In the genomic region with DNA sequence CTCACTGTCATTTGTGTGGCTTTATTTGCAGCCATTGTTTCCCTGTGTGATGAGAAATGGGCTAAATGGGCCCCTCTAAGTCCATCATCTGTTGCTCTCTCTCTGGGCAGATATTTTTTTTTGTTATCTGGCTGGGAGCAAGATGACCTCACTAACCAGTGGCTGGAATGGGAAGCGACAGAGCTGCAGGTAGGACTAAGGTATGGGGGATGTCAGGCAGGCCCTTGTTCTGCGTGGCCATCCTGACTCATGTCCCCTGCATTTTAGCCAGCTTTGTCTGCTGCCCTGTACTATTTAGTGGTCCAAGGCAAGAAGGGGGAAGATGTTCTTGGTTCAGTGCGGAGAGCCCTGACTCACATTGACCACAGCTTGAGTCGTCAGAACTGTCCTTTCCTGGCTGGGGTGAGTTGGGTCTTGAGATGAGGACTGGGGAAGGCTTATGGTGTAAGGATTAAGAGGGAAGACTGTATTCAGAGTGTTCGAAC, we compare ENCODE assay signal across 10 cellular contexts. TPM values are rescaled to one million over a fixed set of nuclear protein-coding genes. Genes with fewer than 3 reads are reported as not detected.
A peak's percentile ranks its signal among the peaks of the same experiment; 100 is the strongest.
DNase-seq lines count a peak whose midpoint lies in the region; ATAC-seq and TF ChIP-seq lines count a peak whose summit lies in the region.
"Had no signal": no experiment of that assay in that cellular context is flagged by ENCODE, and none has a peak within 500 bp of the region (broad histone marks: within the 10 kb centered on the region; RNA-seq: fewer than 3 reads in every experiment).

No MANE protein-coding gene starts in this region.

- peaks cover 44% of the 10 kb centered on the region for H3K36me3 Mint-ChIP-seq in effector memory CD8-positive, alpha-beta T cell (ENCODE audit: insufficient read depth)
- H3K36me3 Mint-ChIP-seq in neural progenitor cell = peaks cover 26% of the 10 kb centered on the region

- peak overlapping the region; percentile 60 to 84 for H3K27ac Mint-ChIP-seq in effector memory CD8-positive, alpha-beta T cell
- no peak overlapping the region for H3K27ac Mint-ChIP-seq in neural progenitor cell

- no peaks in the 10 kb centered on the region for H3K9me3 ChIP-seq in DOHH2 (ENCODE audit: control insufficient read depth, insufficient read depth, low read length)
- H3K9me3 ChIP-seq in OCI-LY3 (ENCODE audit: insufficient read depth, low read length) = no peaks in the 10 kb centered on the region
- H3K9me3 ChIP-seq in neural progenitor cell (ENCODE audit: low read depth) = no peaks in the 10 kb centered on the region

- H3K27me3 ChIP-seq in DOHH2 (ENCODE audit: control insufficient read depth, low read length) (no peaks in the 10 kb centered on the region), OCI-LY3 (ENCODE audit: low read depth, low read length) (no peaks in the 10 kb centered on the region), neural progenitor cell (no peaks in the 10 kb centered on the region)

- H3K9me3 Mint-ChIP-seq in effector memory CD8-positive, alpha-beta T cell = no peaks in the 10 kb centered on the region
- H3K9me3 Mint-ChIP-seq in neural progenitor cell = no peaks in the 10 kb centered on the region

- H3K79me2 ChIP-seq in DOHH2 (ENCODE audit: control insufficient read depth, low read length) = peaks cover 40% of the 10 kb centered on the region
- H3K79me2 ChIP-seq in OCI-LY3 (ENCODE audit: low read length) = peaks cover 26% of the 10 kb centered on the region
- peaks cover 20% of the 10 kb centered on the region for H3K79me2 ChIP-seq in neural progenitor cell (ENCODE audit: low read depth)

- H3K9ac ChIP-seq in OCI-LY3 (ENCODE audit: low read length) (peak overlapping the region; percentile 80), neural progenitor cell (no peak overlapping the region)

- H3K4me2 ChIP-seq in DOHH2 (ENCODE audit: low read length) (peak overlapping the region; percentile 81), OCI-LY3 (ENCODE audit: low read length) (peak overlapping the region; percentile 95), neural progenitor cell (peak overlapping the region; percentile 97)

- H3K4me3 ChIP-seq in DOHH2 (ENCODE audit: low read length) = peak overlapping the region; percentile 87
- peak overlapping the region; percentile 97 for H3K4me3 ChIP-seq in OCI-LY3 (ENCODE audit: low read length)
- H3K4me3 ChIP-seq in neural progenitor cell = peak overlapping the region; percentile 93

- H3K27me3 Mint-ChIP-seq in effector memory CD8-positive, alpha-beta T cell = no peaks in the 10 kb centered on the region
- H3K27me3 Mint-ChIP-seq in neural progenitor cell (ENCODE audit: insufficient read depth, low read depth) = peaks cover 2% of the 10 kb centered on the region

- peaks cover 19 to 23% of the 10 kb centered on the region in 2 donors for H3K4me1 Mint-ChIP-seq in effector memory CD8-positive, alpha-beta T cell (ENCODE audit: low read depth in 2 of 2)
- H3K4me1 Mint-ChIP-seq in neural progenitor cell = peaks cover 13% of the 10 kb centered on the region

- H3K9me2 ChIP-seq in DOHH2 (replicated peaks; ENCODE audit: control insufficient read depth, low read length) = no peaks in the 10 kb centered on the region

- TF ChIP-seq CTCF in DOHH2 (IDR thresholded peaks at IDR 0.05; ENCODE audit: low read depth, low read length, poor library complexity, severe bottlenecking) (no peak), OCI-LY3 (IDR thresholded peaks at IDR 0.05; ENCODE audit: low read depth, low read length) (no peak), neural progenitor cell (IDR thresholded peaks at IDR 0.05) (no peak)

- H3F3A ChIP-seq in DOHH2 (ENCODE audit: control insufficient read depth, insufficient read depth) (0 out of 2 replicates have a peak, but pooled peaks cover 5% of the 10 kb centered on the region), neural progenitor cell (ENCODE audit: low read depth) (peaks cover 42% of the 10 kb centered on the region)

- DNase-seq in effector memory CD8-positive, alpha-beta T cell = no peak
- no peak for DNase-seq in neural progenitor cell (ENCODE audit: low spot score)
- no peak for DNase-seq in CD1c-positive myeloid dendritic cell (ENCODE audit: extremely low spot score)
- DNase-seq in NCI-H748 (lab: John Stamatoyannopoulos, UW; ENCODE audit: unreplicated experiment) = no peak
- DNase-seq in MV-4-11 (lab: John Stamatoyannopoulos, UW) = no peak
- DNase-seq in NCI-H2196 treated with DMSO at 0.1 percent for 48 hours (lab: John Stamatoyannopoulos, UW; ENCODE audit: unreplicated experiment) = no peak
- DNase-seq: effector CD8-positive, alpha-beta T cell; NCI-H2029 had no signal

- no peak overlapping the region for H2AFZ ChIP-seq in OCI-LY3 (ENCODE audit: low read depth, low read length)
- no peak overlapping the region for H2AFZ ChIP-seq in neural progenitor cell (replicated peaks)

- H3K4me1 ChIP-seq in DOHH2 (ENCODE audit: control insufficient read depth, low read length) (peaks cover 19% of the 10 kb centered on the region), OCI-LY3 (ENCODE audit: low read length) (peaks cover 12% of the 10 kb centered on the region), neural progenitor cell (peaks cover 5% of the 10 kb centered on the region)

- H3K4me3 Mint-ChIP-seq in effector memory CD8-positive, alpha-beta T cell = peak overlapping the region; percentile 90 to 99
- H3K4me3 Mint-ChIP-seq in neural progenitor cell = peak overlapping the region; percentile 93

- H3K27ac ChIP-seq in DOHH2 (ENCODE audit: low read depth, low read length) (no peak overlapping the region), OCI-LY3 (ENCODE audit: low read length) (no peak overlapping the region), neural progenitor cell (no peak overlapping the region)

- H4K20me1 ChIP-seq in DOHH2 (ENCODE audit: control insufficient read depth, insufficient read depth, low read depth, low read length) (no peaks in the 10 kb centered on the region), OCI-LY3 (ENCODE audit: insufficient read depth, low read length) (no peaks in the 10 kb centered on the region), neural progenitor cell (ENCODE audit: low read depth) (no peaks in the 10 kb centered on the region)

- H3K36me3 ChIP-seq in DOHH2 (ENCODE audit: control insufficient read depth, low read length) = peaks cover 52% of the 10 kb centered on the region
- peaks cover 30% of the 10 kb centered on the region for H3K36me3 ChIP-seq in OCI-LY3 (replicated peaks; ENCODE audit: low read depth, low read length)
- H3K36me3 ChIP-seq in neural progenitor cell = peaks cover 11% of the 10 kb centered on the region

- ATAC-seq in effector memory CD8-positive, alpha-beta T cell (replicated peaks) = no peak

RNA-seq across cellular contexts. Expression of a gene that starts 1.3 kb away (rescaled TPM):
- total RNA-seq in neural progenitor cell (ENCODE audit: low replicate concordance) = 109 and 116 TPM in 2 replicates

RNA-seq across cellular contexts. Expression of a gene that starts 9.5 kb away (rescaled TPM):
- total RNA-seq in neural progenitor cell (ENCODE audit: low replicate concordance) = 0.62 TPM in 1 of 2 replicates, not detected in the other

RNA-seq across cellular contexts. Expression of a gene that starts 29.6 kb away (rescaled TPM):
- 0.12 and 0.71 TPM in 2 replicates for total RNA-seq in neural progenitor cell (ENCODE audit: low replicate concordance)

RNA-seq across cellular contexts. Expression of a gene that starts 31.1 kb away (rescaled TPM):
- total RNA-seq in neural progenitor cell (ENCODE audit: low replicate concordance) = 2.3 and 4.3 TPM in 2 replicates

RNA-seq across cellular contexts. Expression of a gene that starts 33.4 kb away (rescaled TPM):
- 3.6 and 5.4 TPM in 2 replicates for total RNA-seq in neural progenitor cell (ENCODE audit: low replicate concordance)
